Comparison of ENCODE assay signal across 14 cellular contexts in the genomic region with DNA sequence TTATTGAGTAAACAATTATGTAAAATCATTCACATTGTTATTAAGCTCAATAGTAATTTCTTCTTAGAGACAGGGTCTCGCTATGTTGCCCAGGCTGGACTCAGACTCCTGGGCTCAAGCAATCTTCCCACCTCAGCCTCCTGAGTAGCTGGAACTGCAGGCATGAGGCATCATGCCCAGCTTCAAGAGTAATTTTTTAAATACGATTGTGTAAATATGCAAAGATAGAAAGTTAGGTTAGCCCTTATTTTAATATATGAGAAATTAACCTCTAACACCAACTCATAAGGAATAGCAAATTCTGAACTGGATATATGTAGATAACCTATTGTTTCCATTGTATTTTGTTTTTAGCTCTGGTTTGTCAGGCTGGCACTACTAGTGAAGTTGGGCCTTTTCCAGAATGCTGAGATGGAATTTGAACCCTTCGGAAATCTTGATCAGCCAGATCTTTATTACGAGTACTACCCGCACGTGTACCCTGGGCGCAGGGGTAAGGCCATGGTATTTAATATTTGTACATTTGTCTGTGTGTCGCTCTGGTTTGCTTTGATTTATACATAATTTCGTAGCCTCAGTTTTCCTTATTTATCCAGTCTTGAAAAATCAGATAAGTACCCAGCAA. TPM values are rescaled to one million over a fixed set of nuclear protein-coding genes. Genes with fewer than 3 reads are reported as not detected.
DNase-seq lines count a peak whose midpoint lies in the region; ATAC-seq, FAIRE-seq and TF ChIP-seq lines count a peak whose summit lies in the region.
"Had no signal": no experiment of that assay in that cellular context is flagged by ENCODE, and none has a peak within 500 bp of the region (broad histone marks: within the 10 kb centered on the region; RNA-seq: fewer than 3 reads in every experiment).

No MANE protein-coding gene starts in this region.

- H2BK20ac ChIP-seq in H1 (ENCODE audit: low read length), result no peak overlapping the region

- peaks cover 92% of the 10 kb centered on the region for H3K36me3 Mint-ChIP-seq in CD8-positive, alpha-beta T cell
- peaks cover 53% of the 10 kb centered on the region for H3K36me3 Mint-ChIP-seq in osteocyte (ENCODE audit: unreplicated experiment)

- H3K18ac ChIP-seq in H1 (ENCODE audit: extremely low read depth, low read length), result no peak overlapping the region

- no peak for TF ChIP-seq POLR2A in H1 (IDR thresholded peaks at IDR 0.05; ENCODE audit: control extremely low read depth in 1 of 2, low read depth in 2 of 2, low read length in 2 of 2)

- H2BK120ac ChIP-seq in H1 (replicated peaks; ENCODE audit: low read depth, low read length), result no peak overlapping the region

- DNase-seq in CD8-positive, alpha-beta T cell, result no peak
- no peak for DNase-seq in PC-9
- DNase-seq in H1 (ENCODE audit: low read depth in 1 of 2, low spot score in 2 of 2), result no peak
- DNase-seq in osteocyte (ENCODE audit: extremely low spot score, unreplicated experiment), result no peak
- DNase-seq in colonic mucosa, result no peak
- DNase-seq in central memory CD4-positive, alpha-beta T cell, result no peak
- DNase-seq: amniotic stem cell, NCI-H2107, NCI-H446 treated with DMSO at 0.1 percent for 48 hours had no signal

- H4K8ac ChIP-seq in H1 (ENCODE audit: extremely low read depth, insufficient read depth, low read length), result 0 out of 2 replicates have a peak overlapping the region, but pooled peaks have one; percentile 8

- H4K5ac ChIP-seq in H1 (ENCODE audit: insufficient read length, low read depth, low read length), result no peak overlapping the region

- H3K4me2 ChIP-seq in PC-9, result no peak overlapping the region
- no peak overlapping the region for H3K4me2 ChIP-seq in H1 (ENCODE audit: insufficient read depth in 1 of 2, low read depth in 2 of 2, low read length in 2 of 2)

- H3K4me3 Mint-ChIP-seq in CD8-positive, alpha-beta T cell, result no peak overlapping the region
- H3K4me3 Mint-ChIP-seq in osteocyte (ENCODE audit: unreplicated experiment), result no peak overlapping the region
- H3K4me3 Mint-ChIP-seq: activated CD4-positive, alpha-beta memory T cell treated with anti-CD3 and anti-CD28 coated beads, Interleukin-2, amount 10 ng/mL, durations not matched to agents 7 days and 5 days; nephron had no signal

- no peak overlapping the region for H3K23ac ChIP-seq in H1 (ENCODE audit: insufficient read length)

- CTCF ChIA-PET in CD8-positive, alpha-beta T cell (lab: Charles Lee), result interaction anchor here (0.7 to 6.1 kb wide), 36 partner anchors 9 to 819 kb away, joined by 3 to 41 read pairs (median 4); partner anchors contain the start of genes EIPR1, RNASEH1 and TRAPPC12
- CTCF ChIA-PET in PC-9 (lab: Charles Lee) (interaction anchor here (0.6 kb wide), 2 partner anchors 100 to 220 kb away, joined by 3 to 4 read pairs; no protein-coding TSS in a partner anchor), H1 (lab: Charles Lee; ENCODE audit: partially characterized antibody) (interaction anchor here (0.7 to 9.3 kb wide), 52 partner anchors 10 to 1575 kb away, joined by 3 to 123 read pairs (median 5); no protein-coding TSS in a partner anchor)

- no peak overlapping the region for H3K27ac Mint-ChIP-seq in CD8-positive, alpha-beta T cell
- no peak overlapping the region for H3K27ac Mint-ChIP-seq in osteocyte (ENCODE audit: unreplicated experiment)
- H3K27ac Mint-ChIP-seq: activated CD4-positive, alpha-beta memory T cell treated with anti-CD3 and anti-CD28 coated beads, Interleukin-2, amount 10 ng/mL, durations not matched to agents 7 days and 5 days; nephron had no signal

- peaks cover 15% of the 10 kb centered on the region for H3K36me3 ChIP-seq in CD8-positive, alpha-beta T cell (ENCODE audit: insufficient read depth, low read length)
- H3K36me3 ChIP-seq in PC-9 (ENCODE audit: low read depth) (peaks cover 11% of the 10 kb centered on the region; the same call in 1 of the 2 replicates), H1 (ENCODE audit: control insufficient read depth in 2 of 4, insufficient read depth in 4 of 4, low read length in 3 of 4) (peaks cover 0 to 28% (median 18%) of the 10 kb centered on the region in 4 experiments; a peak in 7 of 8 replicates), colonic mucosa (peaks cover 5% of the 10 kb centered on the region)

- H3K4me3 ChIP-seq in CD8-positive, alpha-beta T cell (ENCODE audit: low read depth, low read length), result no peak overlapping the region
- H3K4me3 ChIP-seq in PC-9 (no peak overlapping the region), H1 (ENCODE audit: extremely low read depth in 1 of 4, insufficient read depth in 2 of 4, low read depth in 3 of 4, low read length in 4 of 4) (no peak overlapping the region), colonic mucosa (no peak overlapping the region)
- H3K4me3 ChIP-seq: MG63 had no signal

- no peak overlapping the region for H2AFZ ChIP-seq in PC-9
- no peak overlapping the region for H2AFZ ChIP-seq in H1 (ENCODE audit: low read length)

- TF ChIP-seq CTCF in CD8-positive, alpha-beta T cell (IDR thresholded peaks at IDR 0.05), result peak; percentile 69
- peak; percentile 57; the same call in 1 of the 2 replicates for TF ChIP-seq CTCF in PC-9 (conservative IDR thresholded peaks at IDR 0.05)
- no peak for TF ChIP-seq CTCF in H1 (IDR thresholded peaks at IDR 0.05; ENCODE audit: control extremely low read depth in 1 of 3, insufficient read depth in 1 of 3, low read depth in 1 of 3, low read length in 3 of 3)
- peak; percentile 26 for TF ChIP-seq CTCF in osteocyte (IDR thresholded peaks at IDR 0.05)
- no peak for TF ChIP-seq CTCF in colonic mucosa (IDR thresholded peaks at IDR 0.05)

- no peak overlapping the region for H2BK5ac ChIP-seq in H1 (ENCODE audit: low read depth, low read length)

- intact Hi-C loops in CD8-positive, alpha-beta T cell (cut with DNase I, micrococcal nuclease), result loop anchor here in 1 of 2 experiments (1.0 to 2.0 kb wide), 2 partner anchors 39 to 227 kb away; no protein-coding TSS in a partner anchor
- intact Hi-C loops in PC-9 (cut with micrococcal nuclease; ENCODE audit: unreplicated experiment), result no loop called here
- intact Hi-C loops in colonic mucosa (cut with DNase I), result loop anchor here (5.0 to 10.0 kb wide), 2 partner anchors 38 to 231 kb away; partner anchors contain the start of gene ALLC

- H3K56ac ChIP-seq in H1 (replicated peaks; ENCODE audit: insufficient read length, low read depth, low read length), result no peak overlapping the region

- no peak for ATAC-seq in CD8-positive, alpha-beta T cell
- ATAC-seq in HG02588 (IDR thresholded peaks at IDR 0.05; ENCODE audit: unreplicated experiment), result no peak

- H3K79me2 ChIP-seq in PC-9 (ENCODE audit: low read depth) (no peaks in the 10 kb centered on the region), H1 (ENCODE audit: control insufficient read depth in 1 of 2, insufficient read depth in 2 of 2, low read length in 2 of 2) (no peaks in the 10 kb centered on the region)

- no peak overlapping the region for H3K27ac ChIP-seq in CD8-positive, alpha-beta T cell (ENCODE audit: low read depth, low read length)
- no peak overlapping the region for H3K27ac ChIP-seq in PC-9
- H3K27ac ChIP-seq in H1 (ENCODE audit: low read depth, low read length), result no peak overlapping the region
- H3K27ac ChIP-seq in colonic mucosa, result no peak overlapping the region

- H3K4me1 ChIP-seq in CD8-positive, alpha-beta T cell (ENCODE audit: insufficient read depth, low read length), result no peaks in the 10 kb centered on the region
- H3K4me1 ChIP-seq in PC-9 (replicated peaks; ENCODE audit: insufficient read depth) (no peaks in the 10 kb centered on the region), H1 (replicated peaks in 1 of 4; ENCODE audit: control insufficient read depth in 3 of 4, insufficient read depth in 4 of 4, low read length in 3 of 4) (no peaks in the 10 kb centered on the region), colonic mucosa (no peaks in the 10 kb centered on the region)

- no peak overlapping the region for H3K14ac ChIP-seq in H1 (ENCODE audit: insufficient read length)

- H2BK12ac ChIP-seq in H1 (ENCODE audit: low read depth, low read length), result no peak overlapping the region

- no peak overlapping the region for H4K91ac ChIP-seq in H1 (replicated peaks; ENCODE audit: insufficient read length, low read length)

- 0 out of 2 replicates have a peak, but pooled peaks cover 2% of the 10 kb centered on the region for H3K79me1 ChIP-seq in H1 (ENCODE audit: low read depth, low read length)

- TF ChIP-seq EP300 in H1 (IDR thresholded peaks at IDR 0.05; ENCODE audit: borderline replicate concordance in 1 of 2, low read depth in 2 of 2, low read length in 2 of 2), result no peak

- no peaks in the 10 kb centered on the region for H3K9me3 ChIP-seq in CD8-positive, alpha-beta T cell (ENCODE audit: low read length)
- H3K9me3 ChIP-seq in PC-9 (ENCODE audit: insufficient read depth, low read depth) (no peaks in the 10 kb centered on the region), H1 (ENCODE audit: insufficient read depth in 2 of 2, low read depth in 1 of 2, low read length in 1 of 2) (no peaks in the 10 kb centered on the region), colonic mucosa (no peaks in the 10 kb centered on the region)
- H3K9me3 ChIP-seq: MG63 had no signal

- H3K9ac ChIP-seq in H1 (replicated peaks in 1 of 4; ENCODE audit: extremely low read depth in 1 of 4, low read depth in 3 of 4, low read length in 3 of 4) (no peak overlapping the region), colonic mucosa (ENCODE audit: low read depth in 2 of 2, low read length in 2 of 2) (no peak overlapping the region)

- BruUV-seq in PC-9 (replicated peaks; lab: Mats Ljungman, UMichigan), result no TSS peak

- H3K9me2 ChIP-seq in PC-9 (ENCODE audit: insufficient read depth), result no peaks in the 10 kb centered on the region

- TF ChIP-seq RAD21 in H1 (IDR thresholded peaks at IDR 0.05 in 1 of 2, conservative IDR thresholded peaks at IDR 0.05 in 1 of 2; ENCODE audit: low read depth in 2 of 2, low read length in 2 of 2), result no peak

- no peak overlapping the region for H3K4ac ChIP-seq in H1 (replicated peaks; ENCODE audit: insufficient read length, low read depth, low read length)

- H4K20me1 ChIP-seq in PC-9 (ENCODE audit: insufficient read depth) (peaks cover 33% of the 10 kb centered on the region), H1 (replicated peaks in 1 of 2; ENCODE audit: control insufficient read depth in 1 of 2, insufficient read depth in 2 of 2, low read length in 2 of 2) (peaks cover 0 to 7% of the 10 kb centered on the region in 2 experiments)

- peaks cover 6% of the 10 kb centered on the region for H3K4me1 Mint-ChIP-seq in CD8-positive, alpha-beta T cell (ENCODE audit: low read depth)
- H3K4me1 Mint-ChIP-seq in osteocyte (ENCODE audit: unreplicated experiment), result no peaks in the 10 kb centered on the region

- no peaks in the 10 kb centered on the region for H3K27me3 Mint-ChIP-seq in CD8-positive, alpha-beta T cell (ENCODE audit: low read depth)
- H3K27me3 Mint-ChIP-seq in osteocyte (ENCODE audit: unreplicated experiment), result no peaks in the 10 kb centered on the region
- H3K27me3 Mint-ChIP-seq: activated CD4-positive, alpha-beta memory T cell treated with anti-CD3 and anti-CD28 coated beads, Interleukin-2, amount 10 ng/mL, durations not matched to agents 7 days and 5 days; progenitor cell of endocrine pancreas had no signal

- H3F3A ChIP-seq in PC-9 (ENCODE audit: insufficient read depth, low read depth), result no peaks in the 10 kb centered on the region

- FAIRE-seq in H1 (lab: Jason Lieb, UNC), result no peak

- H3K27me3 ChIP-seq in CD8-positive, alpha-beta T cell (ENCODE audit: insufficient read depth, low read length), result no peaks in the 10 kb centered on the region
- H3K27me3 ChIP-seq in PC-9 (ENCODE audit: insufficient read depth, low read depth) (no peaks in the 10 kb centered on the region), H1 (replicated peaks in 1 of 4; ENCODE audit: control insufficient read depth in 3 of 4, extremely low read depth in 1 of 4, insufficient read depth in 3 of 4, low read length in 3 of 4) (no peaks in the 10 kb centered on the region), colonic mucosa (no peaks in the 10 kb centered on the region)
- H3K27me3 ChIP-seq: MG63 had no signal

- POLR2A ChIA-PET in CD8-positive, alpha-beta T cell (lab: Charles Lee), result no interaction called here
- POLR2A ChIA-PET in PC-9 (lab: Charles Lee; ENCODE audit: unreplicated experiment) (no interaction called here), H1 (lab: Charles Lee; ENCODE audit: partially characterized antibody) (interaction anchor here (1.0 to 1.6 kb wide), 3 partner anchors 10 to 67 kb away, joined by 3 to 4 read pairs (median 3); no protein-coding TSS in a partner anchor)

- H3K23me2 ChIP-seq in H1 (ENCODE audit: low read depth, low read length), result no peaks in the 10 kb centered on the region

- no peaks in the 10 kb centered on the region for H3K9me3 Mint-ChIP-seq in CD8-positive, alpha-beta T cell
- no peaks in the 10 kb centered on the region for H3K9me3 Mint-ChIP-seq in osteocyte (ENCODE audit: unreplicated experiment)
- H3K9me3 Mint-ChIP-seq: activated CD4-positive, alpha-beta memory T cell treated with anti-CD3 and anti-CD28 coated beads, Interleukin-2, amount 10 ng/mL, durations not matched to agents 7 days and 5 days; nephron had no signal

- H2BK15ac ChIP-seq in H1 (ENCODE audit: low read length), result no peak overlapping the region

- 87% methylated on average over 9 of the region's 9 CpGs; no CpG with 5 or more reads in 1 of the 2 experiments for WGBS in H1 (ENCODE audit: extremely low coverage in 1 of 2, insufficient coverage in 1 of 2, insufficient read length in 1 of 2, insufficient replicate concordance in 2 of 2, low coverage in 1 of 2, low lambda C conversion rate in 2 of 2, missing lambda C conversion rate in 1 of 2), 2 experiments

- H2AK5ac ChIP-seq in H1 (ENCODE audit: low read depth, low read length), result no peak overlapping the region

RNA-seq across cellular contexts. Expression of gene TRAPPC12, which starts 44.8 kb away (rescaled TPM):
- total RNA-seq in CD8-positive, alpha-beta T cell, result 10 to 100 TPM; 33.3 to 35.1 TPM
- total RNA-seq in PC-9 (2021) (69.3 and 77.6 TPM in 2 replicates), osteocyte (89.2 and 89.7 TPM in 2 replicates), colonic mucosa (10 to 100 TPM; 59.1 to 91.5 TPM)
- 67.3 and 71.8 TPM in 2 replicates for total RNA-seq in H1 (2021; fragmentation: NEBNext Ultra II Directional; extraction: Animal tissue kit (Norgen Biotek cat#: 25700))
- 35.0 and 48.3 TPM in 2 replicates for polyA plus RNA-seq in H1 (2011; rRNA removed)
- 33.9 TPM for polyA plus RNA-seq in H1 (2011; cell fraction: cytosol; rRNA removed)
- polyA plus RNA-seq in H1 (2011; cell fraction: nucleus; rRNA removed), result 123 TPM
- polyA plus RNA-seq in H1 (2012, experiment 1 of 2), result 58.8 to 70.1 TPM (median 66.0 TPM) in 4 replicates
- 54.3 TPM for polyA plus RNA-seq in H1 (2012, experiment 2 of 2)
- polyA plus RNA-seq in H1 (2013, experiment 1 of 2), result 40.8 TPM
- polyA plus RNA-seq in H1 (2013, experiment 2 of 2), result 42.4 TPM
- polyA minus RNA-seq in H1 (2011; rRNA and poly(A)+ RNA removed), result 59.8 and 68.9 TPM in 2 replicates
- 60.5 TPM for polyA minus RNA-seq in H1 (2011; cell fraction: cytosol; rRNA and poly(A)+ RNA removed)
- polyA minus RNA-seq in H1 (2011; cell fraction: nucleus; rRNA and poly(A)+ RNA removed), result 96.0 TPM

RNA-seq across cellular contexts. Expression of gene EIPR1, which starts 46.7 kb away (rescaled TPM):
- 1 to 10 TPM; 7.1 to 9.7 TPM for total RNA-seq in CD8-positive, alpha-beta T cell
- total RNA-seq in PC-9 (2021), result 40.4 and 40.6 TPM in 2 replicates
- 26.2 and 26.3 TPM in 2 replicates for total RNA-seq in H1 (2021; fragmentation: NEBNext Ultra II Directional; extraction: Animal tissue kit (Norgen Biotek cat#: 25700))
- 54.5 and 56.4 TPM in 2 replicates for polyA plus RNA-seq in H1 (2011; rRNA removed)
- polyA plus RNA-seq in H1 (2011; cell fraction: cytosol; rRNA removed), result 53.6 TPM
- polyA plus RNA-seq in H1 (2011; cell fraction: nucleus; rRNA removed), result 46.2 TPM
- 25.9 to 34.4 TPM (median 31.9 TPM) in 4 replicates for polyA plus RNA-seq in H1 (2012, experiment 1 of 2)
- 44.6 TPM for polyA plus RNA-seq in H1 (2012, experiment 2 of 2)
- polyA plus RNA-seq in H1 (2013, experiment 1 of 2), result 15.3 TPM
- 16.9 TPM for polyA plus RNA-seq in H1 (2013, experiment 2 of 2)
- 29.0 and 31.9 TPM in 2 replicates for polyA minus RNA-seq in H1 (2011; rRNA and poly(A)+ RNA removed)
- polyA minus RNA-seq in H1 (2011; cell fraction: cytosol; rRNA and poly(A)+ RNA removed), result 29.1 TPM
- 45.9 TPM for polyA minus RNA-seq in H1 (2011; cell fraction: nucleus; rRNA and poly(A)+ RNA removed)
- total RNA-seq in osteocyte, result 19.0 and 19.9 TPM in 2 replicates
- 10 to 100 TPM; 18.8 to 39.1 TPM for total RNA-seq in colonic mucosa

Comparison
In these comparisons a context has a peak if more than half of its experiments do, and no peak if none do; other contexts are left out.
1. CTCF ChIP-seq: peak in CD8-positive, alpha-beta T cell (single experiment), PC-9 (single experiment) and osteocyte (single experiment); none in H1 (0 of 3) and colonic mucosa (single experiment).